Comparison of ENCODE assay signal across 2 cellular contexts in genomic region chr2:10193276-10193675, GRCh38.
TF ChIP-seq lines count a peak whose summit lies in the region.

No MANE protein-coding gene starts in this region.

TF ChIP-seq in IMR-90, 13 proteins besides CTCF, POLR2A, EP300 and RAD21:
- no peak for TF ChIP-seq RFX5 (IDR thresholded peaks at IDR 0.05; ENCODE audit: low read depth, low read length)
- TF ChIP-seq ELK1 (IDR thresholded peaks at IDR 0.05; ENCODE audit: borderline replicate concordance, low read depth, low read length): no peak
- TF ChIP-seq NFE2L2 (IDR thresholded peaks at IDR 0.05; ENCODE audit: low read depth, low read length): no peak
- TF ChIP-seq MAZ (IDR thresholded peaks at IDR 0.05; ENCODE audit: borderline replicate concordance, low read depth, low read length): no peak
- TF ChIP-seq CHD1 (IDR thresholded peaks at IDR 0.05; ENCODE audit: low read depth, low read length): no peak
- no peak for TF ChIP-seq CEBPB (IDR thresholded peaks at IDR 0.05; ENCODE audit: low read depth, low read length)
- no peak for TF ChIP-seq BHLHE40 (IDR thresholded peaks at IDR 0.05; ENCODE audit: low read depth, low read length)
- TF ChIP-seq MAFK (IDR thresholded peaks at IDR 0.05; ENCODE audit: low read depth, low read length): no peak
- no peak for TF ChIP-seq MXI1 (IDR thresholded peaks at IDR 0.05; ENCODE audit: borderline replicate concordance, low read depth, low read length)
- no peak for TF ChIP-seq SMC3 (IDR thresholded peaks at IDR 0.05; ENCODE audit: low read depth, low read length)
- TF ChIP-seq USF2 (IDR thresholded peaks at IDR 0.05; ENCODE audit: low read depth, low read length): no peak
- TF ChIP-seq RCOR1 (IDR thresholded peaks at IDR 0.05; ENCODE audit: insufficient replicate concordance, low read length): no peak
- TF ChIP-seq FOS (IDR thresholded peaks at IDR 0.05; ENCODE audit: low read depth, low read length): no peak

TF ChIP-seq in H1, 55 proteins besides CTCF, POLR2A, EP300 and RAD21:
- no peak for TF ChIP-seq TCF12 (IDR thresholded peaks at IDR 0.05; ENCODE audit: low read depth, low read length)
- no peak for TF ChIP-seq CHD2 (IDR thresholded peaks at IDR 0.05; ENCODE audit: low read length)
- TF ChIP-seq SUZ12 (IDR thresholded peaks at IDR 0.05; ENCODE audit: low read length): no peak
- no peak for TF ChIP-seq POLR2AphosphoS5 (IDR thresholded peaks at IDR 0.05; ENCODE audit: low read depth, low read length)
- no peak for TF ChIP-seq MAFK (IDR thresholded peaks at IDR 0.05; ENCODE audit: low read depth, low read length)
- no peak for TF ChIP-seq KDM5A (IDR thresholded peaks at IDR 0.05; ENCODE audit: low read length)
- TF ChIP-seq USF2 (IDR thresholded peaks at IDR 0.05; ENCODE audit: low read length): no peak
- TF ChIP-seq ZNF274 (IDR thresholded peaks at IDR 0.05; ENCODE audit: borderline replicate concordance, extremely low read depth, low read length): no peak
- no peak for TF ChIP-seq GTF2F1 (IDR thresholded peaks at IDR 0.05; ENCODE audit: borderline replicate concordance, low read depth, low read length)
- no peak for TF ChIP-seq EZH2 (IDR thresholded peaks at IDR 0.05; ENCODE audit: low read depth, low read length, severe bottlenecking)
- TF ChIP-seq BRCA1 (IDR thresholded peaks at IDR 0.05; ENCODE audit: low read depth, low read length): no peak
- no peak for TF ChIP-seq JUN (IDR thresholded peaks at IDR 0.05; ENCODE audit: low read depth, low read length)
- no peak for TF ChIP-seq TBP (IDR thresholded peaks at IDR 0.05; ENCODE audit: low read depth, low read length)
- no peak for TF ChIP-seq SIN3A (conservative IDR thresholded peaks at IDR 0.05 in 1 of 2, IDR thresholded peaks at IDR 0.05 in 1 of 2; ENCODE audit: low read depth in 1 of 2, low read length in 2 of 2)
- no peak for TF ChIP-seq CBX5 (IDR thresholded peaks at IDR 0.05; ENCODE audit: low read depth, low read length)
- no peak for TF ChIP-seq JUND (IDR thresholded peaks at IDR 0.05; ENCODE audit: low read length)
